In genomic region chr11:122309262-122309925, GRCh38 we compare ENCODE assay signal across 16 cellular contexts.
DNase-seq lines count a peak whose midpoint lies in the region; ATAC-seq and TF ChIP-seq lines count a peak whose summit lies in the region.
"Had no signal": no experiment of that assay in that cellular context is flagged by ENCODE, and none has a peak within 500 bp of the region (broad histone marks: within the 10 kb centered on the region; RNA-seq: fewer than 3 reads in every experiment).

No MANE protein-coding gene starts in this region.

- H3K4me3 ChIP-seq in right cardiac atrium (ENCODE audit: low read length) (peak overlapping the region; percentile 36), Karpas-422 (ENCODE audit: low read length) (no peak overlapping the region)

- no peaks in the 10 kb centered on the region for H3K9me3 Mint-ChIP-seq in brain

- H3K9me3 ChIP-seq in right cardiac atrium (ENCODE audit: control insufficient read depth, low read length): no peaks in the 10 kb centered on the region
- H3K9me3 ChIP-seq in Karpas-422 (ENCODE audit: low read length): no peaks in the 10 kb centered on the region

- H3K27me3 ChIP-seq in right cardiac atrium (ENCODE audit: control insufficient read depth, insufficient read depth) (no peaks in the 10 kb centered on the region), Karpas-422 (ENCODE audit: low read length) (no peaks in the 10 kb centered on the region)

- ATAC-seq in right cardiac atrium: peak; percentile 77
- ATAC-seq: activated CD8-positive, alpha-beta T cell treated with anti-CD3 and anti-CD28 coated beads, Interleukin-2, amount 10 ng/mL, durations not matched to agents 7 days and 5 days; foreskin keratinocyte had no signal

- peak overlapping the region; percentile 71 to 99 (median 89) for H3K27ac Mint-ChIP-seq in brain
- H3K27ac Mint-ChIP-seq: activated CD8-positive, alpha-beta T cell treated with anti-CD3 and anti-CD28 coated beads, Interleukin-2, amount 10 ng/mL, durations not matched to agents 7 days and 5 days had no signal

- intact Hi-C loops in right cardiac atrium (cut with DNase I): no loop called here

- no peak for TF ChIP-seq CTCF in brain (conservative IDR thresholded peaks at IDR 0.05)

- H3K27me3 Mint-ChIP-seq in brain: peaks cover 4% of the 10 kb centered on the region

- no peaks in the 10 kb centered on the region for H3K79me2 ChIP-seq in Karpas-422 (ENCODE audit: low read length)

- H3K27ac ChIP-seq in right cardiac atrium (ENCODE audit: low read length): peak overlapping the region; percentile 69
- no peak overlapping the region for H3K27ac ChIP-seq in Karpas-422 (ENCODE audit: low read length)
- H3K27ac ChIP-seq: foreskin keratinocyte, HL-60 had no signal

- 38% methylated on average over 17 of the region's 17 CpGs for WGBS in right cardiac atrium

- no peaks in the 10 kb centered on the region for H3K9me2 ChIP-seq in Karpas-422 (replicated peaks; ENCODE audit: insufficient read depth, low read length)

- H2AFZ ChIP-seq in Karpas-422 (ENCODE audit: low read length): no peak overlapping the region

- H3K9ac ChIP-seq in Karpas-422 (ENCODE audit: low read length): no peak overlapping the region

- in situ Hi-C loops in G401 (cut with HindIII; ENCODE audit: low sequenced_read_pairs): no loop called here

- H3K4me1 ChIP-seq in right cardiac atrium (ENCODE audit: control insufficient read depth, insufficient read depth, low read length): peaks cover 5% of the 10 kb centered on the region
- H3K4me1 ChIP-seq in Karpas-422 (ENCODE audit: low read length): no peaks in the 10 kb centered on the region
- H3K4me1 ChIP-seq: foreskin keratinocyte had no signal

- H3K4me2 ChIP-seq in Karpas-422 (ENCODE audit: low read depth, low read length, poor library complexity, severe bottlenecking): no peak overlapping the region

- no peaks in the 10 kb centered on the region for H4K20me1 ChIP-seq in Karpas-422 (ENCODE audit: insufficient read depth, low read depth, low read length)

- peaks cover 77% of the 10 kb centered on the region for H3K4me1 Mint-ChIP-seq in brain

- peak overlapping the region; percentile 17 to 84 (median 57) for H3K4me3 Mint-ChIP-seq in brain
- H3K4me3 Mint-ChIP-seq: activated CD8-positive, alpha-beta T cell treated with anti-CD3 and anti-CD28 coated beads, Interleukin-2, amount 10 ng/mL, durations not matched to agents 7 days and 5 days had no signal

- no peaks in the 10 kb centered on the region for H3K36me3 Mint-ChIP-seq in brain

- peak; percentile 9 for DNase-seq in G401 (ENCODE audit: low spot score)
- peak in 2 of 3 donors; percentile 42 to 47 for DNase-seq in right cardiac atrium
- peak; percentile 80 for DNase-seq in putamen (ENCODE audit: low spot score)
- DNase-seq in Karpas-422: no peak
- DNase-seq in effector CD8-positive, alpha-beta T cell (lab: John Stamatoyannopoulos, UW): no peak
- no peak for DNase-seq in iPS-NIHi11 (ENCODE audit: low spot score)
- DNase-seq in cerebellum (ENCODE audit: low spot score): no peak
- DNase-seq: activated CD8-positive, alpha-beta T cell treated with anti-CD3 and anti-CD28 coated beads, Interleukin-2, amount 10 ng/mL, durations not matched to agents 7 days and 5 days; cortex of kidney; DND-41; foreskin keratinocyte; GOT3; NCI-H510A; RPMI8226 had no signal

- no peaks in the 10 kb centered on the region for H3K36me3 ChIP-seq in Karpas-422 (ENCODE audit: insufficient read depth, low read length)

Comparison
In these comparisons a context has a peak if more than half of its experiments do, and no peak if none do; other contexts are left out.
1. DNase-seq: peak in G401 (single experiment), right cardiac atrium (2 of 3) and putamen (single experiment); none in Karpas-422 (single experiment), effector CD8-positive, alpha-beta T cell (single experiment), iPS-NIHi11 (single experiment) and cerebellum (single experiment).